ENCODE assay signal across 8 cellular contexts in genomic region chr6:15662246-15663056, GRCh38. TPM values are rescaled to one million over a fixed set of nuclear protein-coding genes. Genes with fewer than 3 reads are reported as not detected.
DNase-seq lines count a peak whose midpoint lies in the region; TF ChIP-seq lines count a peak whose summit lies in the region.

Gene DTNBP1, minus strand, starts transcription at chr6:15663028. Its CDS starts 159 bp downstream, at chr6:15662869.

- no peak for TF ChIP-seq CTCF in right atrium auricular region (IDR thresholded peaks at IDR 0.05)
- TF ChIP-seq CTCF in vagina (IDR thresholded peaks at IDR 0.05): no peak

- peak; percentile 45 for DNase-seq in GOT3 (lab: John Stamatoyannopoulos, UW)
- peak; percentile 18 for DNase-seq in LHCN-M2 (ENCODE audit: low read depth)
- peak; percentile 68 for DNase-seq in right atrium auricular region (ENCODE audit: low spot score)
- DNase-seq in putamen (ENCODE audit: low spot score): peak; percentile 85
- DNase-seq in vagina (ENCODE audit: extremely low spot score in 2 of 2): no peak

- WGBS in adipose tissue, 3 donors: 1% methylated on average over 76 to 99 of the region's 99 CpGs

- no peak within 1 kb of the TSS for H3K27ac ChIP-seq in adipose tissue (ENCODE audit: low read depth, low read length)
- H3K27ac ChIP-seq in right atrium auricular region: peak within 1 kb of the TSS; percentile 85 to 92
- H3K27ac ChIP-seq in vagina: peak within 1 kb of the TSS; percentile 86

- intact Hi-C loops in T-helper 1 cell treated with Interleukin-12 subunit alpha and Interleukin-12 subunit beta and Interleukin-4 antibody, amounts not matched to agents 30 ng/mL and 1 ng/mL, for 36 hours (cut with micrococcal nuclease): loop anchor here (1.0 to 5.0 kb wide), 6 partner anchors 29 to 758 kb away; partner anchors contain the start of genes GMPR and MYLIP
- intact Hi-C loops in vagina (cut with DNase I): no loop called here

- H3K36me3 ChIP-seq in right atrium auricular region: no peaks in the 10 kb centered on the region
- H3K36me3 ChIP-seq in vagina: no peaks in the 10 kb centered on the region

- peak in 1 of 2 donors; percentile 50 for TF ChIP-seq POLR2A in vagina (IDR thresholded peaks at IDR 0.05)

- H3K27me3 ChIP-seq in right atrium auricular region (no peaks in the 10 kb centered on the region), vagina (no peaks in the 10 kb centered on the region)

- peaks cover 0 to 8% of the 10 kb centered on the region in 2 donors for H3K4me1 ChIP-seq in right atrium auricular region
- H3K4me1 ChIP-seq in vagina: peaks cover 18% of the 10 kb centered on the region

- H3K9me3 ChIP-seq in right atrium auricular region (no peaks in the 10 kb centered on the region), vagina (no peaks in the 10 kb centered on the region)

- H3K4me3 ChIP-seq in GM08714 (ENCODE audit: low read length) (peak within 1 kb of the TSS; percentile 77), right atrium auricular region (peak within 1 kb of the TSS; percentile 89 to 93), vagina (peak within 1 kb of the TSS; percentile 98 to 99)

RNA-seq across cellular contexts. Expression of gene DTNBP1, which starts in this region (rescaled TPM):
- total RNA-seq in LHCN-M2 (2014; rRNA removed) (1.9 and 6.1 TPM in 2 replicates), right atrium auricular region (10 to 100 TPM in 1 of 2 donors, 1 to 10 TPM in 1; 6.3 to 25.0 TPM), vagina (18.2 TPM)
- 18.2 TPM for polyA plus RNA-seq in LHCN-M2 (2012)
- total RNA-seq in T-helper 1 cell treated with Interleukin-12 subunit alpha and Interleukin-12 subunit beta and Interleukin-4 antibody, amounts not matched to agents 30 ng/mL and 1 ng/mL, for 36 hours: 29.0 and 29.2 TPM in 2 replicates
- 10 to 100 TPM in 2 of 3 donors, 1 to 10 TPM in 1; 9.3 to 15.0 (median 13.4) TPM for polyA plus RNA-seq in adipose tissue

Comparison
In these comparisons a context has a peak if more than half of its experiments do, and no peak if none do; other contexts are left out.
1. DNase-seq: peak in GOT3 (single experiment), LHCN-M2 (single experiment), right atrium auricular region (single experiment) and putamen (single experiment); none in vagina (0 of 2).
2. Peak in every context shown above with its lines, with median percentiles within 50 percentile points of each other: H3K4me3 ChIP-seq.